ENCODE assay signal across 25 cellular contexts in genomic region chr19:15365264-15365663, GRCh38. TPM values are rescaled to one million over a fixed set of nuclear protein-coding genes. Genes with fewer than 3 reads are reported as not detected.
DNase-seq lines count a peak whose midpoint lies in the region; ATAC-seq and TF ChIP-seq lines count a peak whose summit lies in the region.
"Had no signal": no experiment of that assay in that cellular context is flagged by ENCODE, and none has a peak within 500 bp of the region (broad histone marks: within the 10 kb centered on the region; RNA-seq: fewer than 3 reads in every experiment).

No MANE protein-coding gene starts in this region.

- no peak for TF ChIP-seq EP300 in ovary (IDR thresholded peaks at IDR 0.05)

- H3K4me1 Mint-ChIP-seq in central memory CD8-positive, alpha-beta T cell, result peaks cover 4% of the 10 kb centered on the region
- peaks cover 3 to 12% of the 10 kb centered on the region in 2 donors for H3K4me1 Mint-ChIP-seq in natural killer cell
- H3K4me1 Mint-ChIP-seq: activated naive CD8-positive, alpha-beta T cell treated with anti-CD3 and anti-CD28 coated beads, Interleukin-2, amount 50 U/mL, for 24 hours; nephron had no signal

- ATAC-seq in central memory CD8-positive, alpha-beta T cell (replicated peaks; ENCODE audit: extremely low read depth, poor library complexity, severe bottlenecking), result no peak
- peak; percentile 33 to 42 (median 37) for ATAC-seq in natural killer cell
- ATAC-seq: activated naive CD8-positive, alpha-beta T cell treated with anti-CD3 and anti-CD28 coated beads, Interleukin-2, amount 50 U/mL, for 24 hours; PC-3; Right ventricle myocardium inferior had no signal

- peaks cover 76% of the 10 kb centered on the region for H3K36me3 Mint-ChIP-seq in central memory CD8-positive, alpha-beta T cell (ENCODE audit: insufficient read depth)
- H3K36me3 Mint-ChIP-seq in natural killer cell, result peaks cover 7% of the 10 kb centered on the region

- TF ChIP-seq POLR2A in ovary (IDR thresholded peaks at IDR 0.05), result no peak

- TF ChIP-seq CTCF in AG09309 (IDR thresholded peaks at IDR 0.05; ENCODE audit: control insufficient read depth, insufficient read depth, low read depth, low read length, missing control alignments), result peak; percentile 14
- TF ChIP-seq CTCF in GM12872 (IDR thresholded peaks at IDR 0.05; ENCODE audit: insufficient read depth, low read depth, low read length), result peak; percentile 20; the same call in 1 of the 3 replicates
- TF ChIP-seq CTCF in natural killer cell (IDR thresholded peaks at IDR 0.05), result no peak
- no peak for TF ChIP-seq CTCF in ovary (IDR thresholded peaks at IDR 0.05)

- no peaks in the 10 kb centered on the region for H3K9me3 ChIP-seq in ovary
- H3K9me3 ChIP-seq: pancreas, right atrium auricular region, spleen, tibial nerve had no signal

- H3K4me3 Mint-ChIP-seq in central memory CD8-positive, alpha-beta T cell, result no peak overlapping the region
- no peak overlapping the region for H3K4me3 Mint-ChIP-seq in natural killer cell
- H3K4me3 Mint-ChIP-seq: activated naive CD8-positive, alpha-beta T cell treated with anti-CD3 and anti-CD28 coated beads, Interleukin-2, amount 50 U/mL, for 24 hours; nephron had no signal

- no peaks in the 10 kb centered on the region for H3K27me3 ChIP-seq in ovary
- H3K27me3 ChIP-seq: pancreas, right atrium auricular region, spleen, tibial nerve had no signal

- intact Hi-C loops in natural killer cell (cut with micrococcal nuclease) (no loop called here), ovary (cut with DNase I) (no loop called here)

- DNase-seq in AG09309 (ENCODE audit: low read depth) (no peak), natural killer cell (no peak), NCI-H2029 (lab: John Stamatoyannopoulos, UW) (no peak), ovary (no peak)
- DNase-seq in central memory CD8-positive, alpha-beta T cell (ENCODE audit: low spot score in 2 of 2), result no peak
- no peak for DNase-seq in activated T-cell treated with anti-CD3 and anti-CD28 coated beads, Interleukin-2, amount 50 U/mL, for 1 hour
- DNase-seq: activated CD4-positive, alpha-beta T cell treated with anti-CD3 and anti-CD28 coated beads, Interleukin-2, amount 50 U/mL, for 4 hours; activated gamma-delta T cell treated with Interleukin-2 at 50 U/mL for 16 hours; activated naive CD8-positive, alpha-beta T cell treated with anti-CD3 and anti-CD28 coated beads, Interleukin-2, amount 50 U/mL, for 24 hours; Calu3; central memory CD4-positive, alpha-beta T cell; NCI-H1105; NCI-H1930; NCI-H524 treated with DMSO at 0.1 percent for 48 hours; NK-92 treated with Interleukin-12 subunit alpha and Interleukin-12 subunit beta, amount 100 ng/mL, for 24 hours; PC-3; T-helper 9 cell had no signal

- no peaks in the 10 kb centered on the region for H3K36me3 ChIP-seq in ovary

- no peak overlapping the region for H3K27ac ChIP-seq in ovary
- H3K27ac ChIP-seq: C4-2B, pancreas, right atrium auricular region, spleen, tibial nerve had no signal

- no peak overlapping the region for H3K4me3 ChIP-seq in AG09309 (ENCODE audit: control insufficient read depth, low read depth, low read length)
- no peak overlapping the region for H3K4me3 ChIP-seq in ovary
- H3K4me3 ChIP-seq: pancreas, right atrium auricular region, spleen, tibial nerve had no signal

- 87 to 92% (median 89%) methylated on average over 6 of the region's 6 CpGs for WGBS in ovary, 3 donors

- no peaks in the 10 kb centered on the region for H3K4me1 ChIP-seq in ovary (ENCODE audit: insufficient read depth)
- H3K4me1 ChIP-seq: pancreas, tibial nerve had no signal

- no peaks in the 10 kb centered on the region for H3K27me3 Mint-ChIP-seq in central memory CD8-positive, alpha-beta T cell
- no peaks in the 10 kb centered on the region for H3K27me3 Mint-ChIP-seq in natural killer cell (ENCODE audit: low read depth in 2 of 2)
- H3K27me3 Mint-ChIP-seq: activated naive CD8-positive, alpha-beta T cell treated with anti-CD3 and anti-CD28 coated beads, Interleukin-2, amount 50 U/mL, for 24 hours had no signal

- peak overlapping the region; percentile 57 for H3K27ac Mint-ChIP-seq in central memory CD8-positive, alpha-beta T cell (ENCODE audit: low read depth)
- no peak overlapping the region for H3K27ac Mint-ChIP-seq in natural killer cell
- H3K27ac Mint-ChIP-seq: activated naive CD8-positive, alpha-beta T cell treated with anti-CD3 and anti-CD28 coated beads, Interleukin-2, amount 50 U/mL, for 24 hours; nephron had no signal

- H3K9me3 Mint-ChIP-seq in central memory CD8-positive, alpha-beta T cell, result no peaks in the 10 kb centered on the region
- no peaks in the 10 kb centered on the region for H3K9me3 Mint-ChIP-seq in natural killer cell
- H3K9me3 Mint-ChIP-seq: activated naive CD8-positive, alpha-beta T cell treated with anti-CD3 and anti-CD28 coated beads, Interleukin-2, amount 50 U/mL, for 24 hours; nephron had no signal

RNA-seq across cellular contexts. Expression of gene AKAP8, which starts 14.3 kb away (rescaled TPM):
- 10 to 100 TPM; 65.3 to 87.6 (median 76.9) TPM for total RNA-seq in natural killer cell
- 10 to 100 TPM; 19.1 to 53.3 (median 46.4) TPM for total RNA-seq in ovary
- 10 to 100 TPM; 13.6 to 21.6 TPM for polyA plus RNA-seq in ovary

RNA-seq across cellular contexts. Expression of gene BRD4, which starts 32.9 kb away (rescaled TPM):
- total RNA-seq in natural killer cell, result 100 to 1,000 TPM in 1 of 3 donors, 10 to 100 TPM in 2; 91.9 to 116 (median 98.3) TPM
- total RNA-seq in ovary, result 100 to 1,000 TPM in 4 of 7 donors, 10 to 100 TPM in 3; 19.6 to 127 (median 100) TPM
- 10 to 100 TPM; 30.1 to 31.0 TPM for polyA plus RNA-seq in ovary

RNA-seq across cellular contexts. Expression of gene AKAP8L, which starts 53.5 kb away (rescaled TPM):
- total RNA-seq in natural killer cell (100 to 1,000 TPM; 144 to 174 (median 173) TPM), ovary (100 to 1,000 TPM in 3 of 7 donors, 10 to 100 TPM in 4; 85.9 to 121 (median 93.2) TPM)
- polyA plus RNA-seq in ovary, result 10 to 100 TPM; 70.3 to 78.5 TPM

Comparison
In these comparisons a context has a peak if more than half of its experiments do, and no peak if none do; other contexts are left out.
1. CTCF ChIP-seq: peak in AG09309 (single experiment) and GM12872 (single experiment); none in natural killer cell (single experiment) and ovary (0 of 3).